Comparison of ENCODE assay signal across 9 cellular contexts in genomic region chr2:174493549-174494331, GRCh38. TPM values are rescaled to one million over a fixed set of nuclear protein-coding genes. Genes with fewer than 3 reads are reported as not detected.
A peak's percentile ranks its signal among the peaks of the same experiment; 100 is the strongest.
DNase-seq lines count a peak whose midpoint lies in the region; ATAC-seq and TF ChIP-seq lines count a peak whose summit lies in the region.
"Had no signal": no experiment of that assay in that cellular context is flagged by ENCODE, and none has a peak within 500 bp of the region (broad histone marks: within the 10 kb centered on the region; RNA-seq: fewer than 3 reads in every experiment).

No MANE protein-coding gene starts in this region.

- no peak overlapping the region for H3K4me3 ChIP-seq in KMS-11 (IDR thresholded peaks at IDR 0.05; ENCODE audit: insufficient read depth, low read depth, low read length)
- no peak overlapping the region for H3K4me3 ChIP-seq in gastroesophageal sphincter
- no peak overlapping the region for H3K4me3 ChIP-seq in ascending aorta
- H3K4me3 ChIP-seq in gastrocnemius medialis: no peak overlapping the region

- TF ChIP-seq CTCF in KMS-11 (conservative IDR thresholded peaks at IDR 0.05; ENCODE audit: low read depth, low read length) (no peak), gastroesophageal sphincter (IDR thresholded peaks at IDR 0.05) (no peak), ascending aorta (IDR thresholded peaks at IDR 0.05) (no peak), gastrocnemius medialis (IDR thresholded peaks at IDR 0.05 in 4 of 5, conservative IDR thresholded peaks at IDR 0.05 in 1 of 5) (no peak)

- TF ChIP-seq POLR2A in gastroesophageal sphincter (IDR thresholded peaks at IDR 0.05) (no peak), gastrocnemius medialis (IDR thresholded peaks at IDR 0.05) (no peak)

- no peaks in the 10 kb centered on the region for H4K20me1 ChIP-seq in KMS-11 (ENCODE audit: insufficient read depth)

- H3K4me3 Mint-ChIP-seq in memory B cell: peak overlapping the region; percentile 58

- H3K27me3 Mint-ChIP-seq in memory B cell: no peaks in the 10 kb centered on the region

- H3K27ac ChIP-seq in KMS-11 (peak overlapping the region; percentile 72), gastroesophageal sphincter (no peak overlapping the region), ascending aorta (no peak overlapping the region), gastrocnemius medialis (peak overlapping the region in 1 of 4 donors; percentile 37)

- DNase-seq in memory B cell (ENCODE audit: low spot score in 2 of 2) (no peak), NK-92 (lab: John Stamatoyannopoulos, UW; ENCODE audit: unreplicated experiment) (no peak), ascending aorta (ENCODE audit: low spot score in 2 of 2) (no peak), gastrocnemius medialis (no peak)
- DNase-seq: NCI-H69 had no signal

- peaks cover 73% of the 10 kb centered on the region for H3K4me1 ChIP-seq in KMS-11 (ENCODE audit: low read depth, poor library complexity, severe bottlenecking)
- H3K4me1 ChIP-seq in gastroesophageal sphincter: no peaks in the 10 kb centered on the region
- no peaks in the 10 kb centered on the region for H3K4me1 ChIP-seq in ascending aorta
- H3K4me1 ChIP-seq in gastrocnemius medialis: no peaks in the 10 kb centered on the region

- H3K36me3 ChIP-seq in KMS-11 (ENCODE audit: insufficient read depth) (no peaks in the 10 kb centered on the region), gastroesophageal sphincter (no peaks in the 10 kb centered on the region), ascending aorta (no peaks in the 10 kb centered on the region), gastrocnemius medialis (no peaks in the 10 kb centered on the region)

- in situ Hi-C loops in gastrocnemius medialis (cut with MboI; ENCODE audit: low sequenced_read_pairs in 4 of 4): loop anchor here in 2 of 4 donors (25.0 kb wide), 1 partner anchor 669 kb away; the partner anchor contains the start of gene ATF2 (in 2 of the 2)

- intact Hi-C loops in ascending aorta (cut with DNase I): no loop called here
- intact Hi-C loops in gastrocnemius medialis (cut with DNase I; ENCODE audit: low total_unique reads): no loop called here

- no peak for TF ChIP-seq EP300 in gastroesophageal sphincter (IDR thresholded peaks at IDR 0.05)

- H3K36me3 Mint-ChIP-seq in memory B cell: no peaks in the 10 kb centered on the region

- peak overlapping the region; percentile 74 for H3K4me2 ChIP-seq in KMS-11

- peak overlapping the region; percentile 95 for H3K27ac Mint-ChIP-seq in memory B cell

- H2AFZ ChIP-seq in KMS-11 (ENCODE audit: low read depth): peak overlapping the region; percentile 12

- H3K9me3 Mint-ChIP-seq in memory B cell: peaks cover 1% of the 10 kb centered on the region

- H3K9ac ChIP-seq in KMS-11: peak overlapping the region; percentile 31; the same call in 1 of the 2 replicates

- H3K27me3 ChIP-seq in KMS-11 (ENCODE audit: insufficient read depth, low read depth) (no peaks in the 10 kb centered on the region), gastroesophageal sphincter (no peaks in the 10 kb centered on the region), ascending aorta (no peaks in the 10 kb centered on the region), gastrocnemius medialis (no peaks in the 10 kb centered on the region)

- ATAC-seq in GM18519 (IDR thresholded peaks at IDR 0.05; ENCODE audit: low FRiP score, unreplicated experiment) (peak; percentile 23), GM21723 (IDR thresholded peaks at IDR 0.05; ENCODE audit: unreplicated experiment) (peak; percentile 58), memory B cell (ENCODE audit: low read depth) (peak; percentile 9), gastroesophageal sphincter (no peak), gastrocnemius medialis (no peak)

- H3K9me3 ChIP-seq in gastroesophageal sphincter: no peaks in the 10 kb centered on the region
- H3K9me3 ChIP-seq in ascending aorta: no peaks in the 10 kb centered on the region
- H3K9me3 ChIP-seq in gastrocnemius medialis: no peaks in the 10 kb centered on the region

- H3K79me2 ChIP-seq in KMS-11 (ENCODE audit: insufficient read depth, low read depth): no peaks in the 10 kb centered on the region

- WGBS in gastroesophageal sphincter (ENCODE audit: low coverage in 1 of 2), 2 donors: 60 to 87% methylated on average over 3 to 11 of the region's 11 CpGs

- peaks cover 17% of the 10 kb centered on the region for H3K4me1 Mint-ChIP-seq in memory B cell

RNA-seq across cellular contexts. Expression of gene GPR155, which starts 6.9 kb away (rescaled TPM):
- total RNA-seq in gastroesophageal sphincter (10 to 100 TPM; 18.0 to 45.9 (median 32.2) TPM), ascending aorta (1.8 TPM), gastrocnemius medialis (10 to 100 TPM in 1 of 4 donors, 1 to 10 TPM in 3; 4.0 to 12.7 (median 7.3) TPM)

Comparison
In these comparisons a context has a peak if more than half of its experiments do, and no peak if none do; other contexts are left out.
1. ATAC-seq: peak in GM18519 (single experiment), GM21723 (single experiment) and memory B cell (single experiment); none in gastroesophageal sphincter (single experiment) and gastrocnemius medialis (0 of 2).